In genomic region chr7:79911420-79911819, GRCh38 we compare ENCODE assay signal across 20 cellular contexts.
DNase-seq lines count a peak whose midpoint lies in the region; ATAC-seq and TF ChIP-seq lines count a peak whose summit lies in the region.
"Had no signal": no experiment of that assay in that cellular context is flagged by ENCODE, and none has a peak within 500 bp of the region (broad histone marks: within the 10 kb centered on the region; RNA-seq: fewer than 3 reads in every experiment).

No MANE protein-coding gene starts in this region.

- TF ChIP-seq CTCF in activated CD8-positive, alpha-beta T cell treated with anti-CD3 and anti-CD28 coated beads for 36 hours (IDR thresholded peaks at IDR 0.05) = no peak

- no peaks in the 10 kb centered on the region for H3K36me3 Mint-ChIP-seq in T-helper 1 cell treated with Interleukin-12 subunit alpha and Interleukin-12 subunit beta and Interleukin-4 antibody, amounts not matched to agents 30 μg/mL and 1 μg/mL, for 36 hours (ENCODE audit: low read depth)
- H3K36me3 Mint-ChIP-seq in activated naive CD4-positive, alpha-beta T cell treated with anti-CD3 and anti-CD28 coated beads, Interleukin-2, amount 50 U/mL, for 24 hours = no peaks in the 10 kb centered on the region
- no peaks in the 10 kb centered on the region for H3K36me3 Mint-ChIP-seq in activated CD8-positive, alpha-beta T cell treated with anti-CD3 and anti-CD28 coated beads for 36 hours (ENCODE audit: low read depth)
- H3K36me3 Mint-ChIP-seq in naive thymus-derived CD8-positive, alpha-beta T cell = peaks cover 0 to 13% (median 3%) of the 10 kb centered on the region in 3 donors
- H3K36me3 Mint-ChIP-seq: CD4-positive, alpha-beta memory T cell had no signal

- no peaks in the 10 kb centered on the region for H3K9me3 Mint-ChIP-seq in T-helper 1 cell treated with Interleukin-12 subunit alpha and Interleukin-12 subunit beta and Interleukin-4 antibody, amounts not matched to agents 30 μg/mL and 1 μg/mL, for 36 hours
- no peaks in the 10 kb centered on the region for H3K9me3 Mint-ChIP-seq in activated naive CD4-positive, alpha-beta T cell treated with anti-CD3 and anti-CD28 coated beads, Interleukin-2, amount 50 U/mL, for 24 hours
- peaks cover 6% of the 10 kb centered on the region for H3K9me3 Mint-ChIP-seq in activated CD8-positive, alpha-beta T cell treated with anti-CD3 and anti-CD28 coated beads for 36 hours
- peaks cover 4 to 26% (median 10%) of the 10 kb centered on the region in 9 donors for H3K9me3 Mint-ChIP-seq in naive thymus-derived CD8-positive, alpha-beta T cell
- H3K9me3 Mint-ChIP-seq: HFFc6 had no signal

- peaks cover 20% of the 10 kb centered on the region for H3K4me1 Mint-ChIP-seq in T-helper 1 cell treated with Interleukin-12 subunit alpha and Interleukin-12 subunit beta and Interleukin-4 antibody, amounts not matched to agents 30 μg/mL and 1 μg/mL, for 36 hours (ENCODE audit: low read depth)
- H3K4me1 Mint-ChIP-seq in activated naive CD4-positive, alpha-beta T cell treated with anti-CD3 and anti-CD28 coated beads, Interleukin-2, amount 50 U/mL, for 24 hours = peaks cover 62% of the 10 kb centered on the region
- peaks cover 49% of the 10 kb centered on the region for H3K4me1 Mint-ChIP-seq in activated CD8-positive, alpha-beta T cell treated with anti-CD3 and anti-CD28 coated beads for 36 hours (ENCODE audit: low read depth)
- H3K4me1 Mint-ChIP-seq in naive thymus-derived CD8-positive, alpha-beta T cell = peaks cover 33 to 87% (median 60%) of the 10 kb centered on the region in 4 donors
- H3K4me1 Mint-ChIP-seq: CD4-positive, alpha-beta memory T cell had no signal

- CTCF ChIA-PET in activated CD8-positive, alpha-beta T cell treated with anti-CD3 and anti-CD28 coated beads for 36 hours (lab: Charles Lee) = interaction anchor here (1.5 kb wide), 1 partner anchor 19 kb away, joined by 3 read pairs; no protein-coding TSS in a partner anchor

- intact Hi-C loops in activated CD8-positive, alpha-beta T cell treated with anti-CD3 and anti-CD28 coated beads for 36 hours (cut with micrococcal nuclease) = no loop called here

- DNase-seq in T-helper 1 cell (no peak), NCI-H1105 treated with DMSO at 0.1 percent for 48 hours (lab: John Stamatoyannopoulos, UW) (no peak)
- DNase-seq in activated naive CD4-positive, alpha-beta T cell (lab: John Stamatoyannopoulos, UW) = no peak
- DNase-seq in activated CD8-positive, alpha-beta T cell treated with anti-CD3 and anti-CD28 coated beads for 36 hours = no peak
- peak in 2 of 10 donors; percentile 32 to 36 for DNase-seq in naive thymus-derived CD8-positive, alpha-beta T cell
- DNase-seq: AML-193; Calu3; CD4-positive, alpha-beta memory T cell; DMS53; HFFc6; NCI-H1417 treated with DMSO at 0.1 percent for 48 hours; NCI-H187 treated with DMSO at 0.1 percent for 48 hours; NCI-H2227 treated with DMSO at 0.1 percent for 48 hours; NCI-H524; NCI-H82; SIG-M5 had no signal

- peak overlapping the region; percentile 54 for H3K4me3 Mint-ChIP-seq in T-helper 1 cell treated with Interleukin-12 subunit alpha and Interleukin-12 subunit beta and Interleukin-4 antibody, amounts not matched to agents 30 μg/mL and 1 μg/mL, for 36 hours
- peak overlapping the region; percentile 43 for H3K4me3 Mint-ChIP-seq in activated naive CD4-positive, alpha-beta T cell treated with anti-CD3 and anti-CD28 coated beads, Interleukin-2, amount 50 U/mL, for 24 hours
- no peak overlapping the region for H3K4me3 Mint-ChIP-seq in activated CD8-positive, alpha-beta T cell treated with anti-CD3 and anti-CD28 coated beads for 36 hours
- H3K4me3 Mint-ChIP-seq in naive thymus-derived CD8-positive, alpha-beta T cell = peak overlapping the region; percentile 43 to 77 (median 69)
- H3K4me3 Mint-ChIP-seq: CD4-positive, alpha-beta memory T cell; HFFc6 had no signal

- peak overlapping the region; percentile 61 for H3K27ac Mint-ChIP-seq in T-helper 1 cell treated with Interleukin-12 subunit alpha and Interleukin-12 subunit beta and Interleukin-4 antibody, amounts not matched to agents 30 μg/mL and 1 μg/mL, for 36 hours
- peak overlapping the region; percentile 20 for H3K27ac Mint-ChIP-seq in activated naive CD4-positive, alpha-beta T cell treated with anti-CD3 and anti-CD28 coated beads, Interleukin-2, amount 50 U/mL, for 24 hours
- H3K27ac Mint-ChIP-seq in activated CD8-positive, alpha-beta T cell treated with anti-CD3 and anti-CD28 coated beads for 36 hours = peak overlapping the region; percentile 23
- peak overlapping the region; percentile 53 to 93 (median 80) for H3K27ac Mint-ChIP-seq in naive thymus-derived CD8-positive, alpha-beta T cell
- H3K27ac Mint-ChIP-seq: CD4-positive, alpha-beta memory T cell; HFFc6 had no signal

- POLR2A ChIA-PET in activated CD8-positive, alpha-beta T cell treated with anti-CD3 and anti-CD28 coated beads for 36 hours (lab: Charles Lee) = interaction anchor here (0.6 kb wide), 1 partner anchor 169 kb away, joined by 3 read pairs; no protein-coding TSS in a partner anchor
- POLR2A ChIA-PET in naive thymus-derived CD8-positive, alpha-beta T cell (lab: Charles Lee) = interaction anchor here (1.0 to 3.7 kb wide), 3 partner anchors 17 to 68 kb away, joined by 3 to 26 read pairs (median 3); no protein-coding TSS in a partner anchor

- ATAC-seq in activated CD8-positive, alpha-beta T cell treated with anti-CD3 and anti-CD28 coated beads for 36 hours = no peak
- ATAC-seq in naive thymus-derived CD8-positive, alpha-beta T cell = peak; percentile 41 to 53
- ATAC-seq in GM18517 (IDR thresholded peaks at IDR 0.05; ENCODE audit: unreplicated experiment) = no peak
- ATAC-seq: HepG2 had no signal

- no peaks in the 10 kb centered on the region for H3K27me3 Mint-ChIP-seq in T-helper 1 cell treated with Interleukin-12 subunit alpha and Interleukin-12 subunit beta and Interleukin-4 antibody, amounts not matched to agents 30 μg/mL and 1 μg/mL, for 36 hours (ENCODE audit: low read depth)
- no peaks in the 10 kb centered on the region for H3K27me3 Mint-ChIP-seq in activated naive CD4-positive, alpha-beta T cell treated with anti-CD3 and anti-CD28 coated beads, Interleukin-2, amount 50 U/mL, for 24 hours
- H3K27me3 Mint-ChIP-seq in activated CD8-positive, alpha-beta T cell treated with anti-CD3 and anti-CD28 coated beads for 36 hours = no peaks in the 10 kb centered on the region
- no peaks in the 10 kb centered on the region for H3K27me3 Mint-ChIP-seq in naive thymus-derived CD8-positive, alpha-beta T cell
- H3K27me3 Mint-ChIP-seq: CD4-positive, alpha-beta memory T cell had no signal

Comparison
In these comparisons a context has a peak if more than half of its experiments do, and no peak if none do; other contexts are left out.
1. H3K27ac Mint-ChIP-seq: peak in every context shown above with its lines; median percentile 80 in naive thymus-derived CD8-positive, alpha-beta T cell; 61 in T-helper 1 cell treated with Interleukin-12 subunit alpha and Interleukin-12 subunit beta and Interleukin-4 antibody, amounts not matched to agents 30 μg/mL and 1 μg/mL, for 36 hours; 23 in activated CD8-positive, alpha-beta T cell treated with anti-CD3 and anti-CD28 coated beads for 36 hours; 20 in activated naive CD4-positive, alpha-beta T cell treated with anti-CD3 and anti-CD28 coated beads, Interleukin-2, amount 50 U/mL, for 24 hours.
2. ATAC-seq: peak in naive thymus-derived CD8-positive, alpha-beta T cell (2 of 2); none in activated CD8-positive, alpha-beta T cell treated with anti-CD3 and anti-CD28 coated beads for 36 hours (single experiment) and GM18517 (single experiment).